In genomic region chr6:166192557-166192956, GRCh38 we compare ENCODE assay signal across 7 cellular contexts. TPM values are rescaled to one million over a fixed set of nuclear protein-coding genes. Genes with fewer than 3 reads are reported as not detected.
"Had no signal": no experiment of that assay in that cellular context is flagged by ENCODE, and none has a peak within 500 bp of the region (broad histone marks: within the 10 kb centered on the region; RNA-seq: fewer than 3 reads in every experiment).

No MANE protein-coding gene starts in this region.

- DNase-seq: GM23248, H9, HCEC 1CT, IMR-90, KG1 had no signal

- H3K9ac ChIP-seq: GM23248 had no signal

- H3K4me3 ChIP-seq: GM23248, K562 had no signal

- H3K9me3 Mint-ChIP-seq: H9 had no signal

- ATAC-seq: K562 had no signal

- H3K27ac ChIP-seq: GM23248 had no signal

- H3K4me3 Mint-ChIP-seq: H9 had no signal

- H2AFZ ChIP-seq: GM23248 had no signal

- H3K27ac Mint-ChIP-seq: H9 had no signal

RNA-seq across cellular contexts. Expression of gene TBXT, which starts 24.9 kb away (rescaled TPM):
- total RNA-seq: GM23248, HT-29, IMR-90, K562 had no signal
